In the genomic region with DNA sequence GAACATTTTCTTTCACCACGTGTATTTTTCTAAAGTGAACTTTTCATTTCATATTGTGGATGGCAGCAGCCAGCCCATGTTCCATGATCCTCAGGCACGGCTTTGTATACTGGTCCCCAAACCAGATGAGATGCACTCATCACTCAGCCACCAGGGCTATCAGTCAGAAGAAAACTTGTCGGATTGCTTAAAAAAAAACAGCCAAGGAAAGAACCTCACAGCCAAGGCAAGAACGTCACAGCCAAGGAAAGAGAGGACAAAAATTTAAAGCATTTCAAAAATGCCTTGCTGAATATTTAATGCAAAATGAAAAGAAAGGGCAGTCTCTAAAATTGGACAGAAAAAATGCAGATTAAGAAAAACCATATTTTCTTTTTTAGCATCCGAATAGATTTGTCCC, we compare ENCODE assay signal across 21 cellular contexts.
DNase-seq lines count a peak whose midpoint lies in the region; ATAC-seq and TF ChIP-seq lines count a peak whose summit lies in the region.
"Had no signal": no experiment of that assay in that cellular context is flagged by ENCODE, and none has a peak within 500 bp of the region (broad histone marks: within the 10 kb centered on the region; RNA-seq: fewer than 3 reads in every experiment).

No MANE protein-coding gene starts in this region.

- H3K27me3 ChIP-seq in neural progenitor cell, result no peaks in the 10 kb centered on the region
- H3K27me3 ChIP-seq in CD4-positive, alpha-beta T cell (ENCODE audit: control insufficient read depth, insufficient read depth, low read length), result no peaks in the 10 kb centered on the region
- H3K27me3 ChIP-seq: gastrocnemius medialis, pancreas, stomach had no signal

- no peaks in the 10 kb centered on the region for H3F3A ChIP-seq in neural progenitor cell (ENCODE audit: low read depth)

- no peak for ATAC-seq in GM19351 (IDR thresholded peaks at IDR 0.05; ENCODE audit: unreplicated experiment)
- no peak for ATAC-seq in CD4-positive, alpha-beta T cell (ENCODE audit: poor library complexity)
- ATAC-seq: gastrocnemius medialis, K562, pancreas, sciatic nerve had no signal

- H3K79me2 ChIP-seq in neural progenitor cell (ENCODE audit: low read depth), result no peaks in the 10 kb centered on the region

- no peaks in the 10 kb centered on the region for H3K9me3 ChIP-seq in neural progenitor cell (ENCODE audit: low read depth)
- H3K9me3 ChIP-seq in CD4-positive, alpha-beta T cell (ENCODE audit: control insufficient read depth, low read length), result no peaks in the 10 kb centered on the region
- H3K9me3 ChIP-seq: gastrocnemius medialis, pancreas, stomach had no signal

- no peaks in the 10 kb centered on the region for H4K20me1 ChIP-seq in neural progenitor cell (ENCODE audit: low read depth)

- intact Hi-C loops in CD4-positive, alpha-beta T cell (cut with DNase I, micrococcal nuclease), result no loop called here

- H3K27me3 Mint-ChIP-seq in mesothelial cell of epicardium (ENCODE audit: low read depth), result no peaks in the 10 kb centered on the region
- no peaks in the 10 kb centered on the region for H3K27me3 Mint-ChIP-seq in neural progenitor cell (ENCODE audit: insufficient read depth, low read depth)
- no peaks in the 10 kb centered on the region for H3K27me3 Mint-ChIP-seq in CD4-positive, alpha-beta T cell
- H3K27me3 Mint-ChIP-seq: activated naive CD8-positive, alpha-beta T cell treated with anti-CD3 and anti-CD28 coated beads, Interleukin-2, amount 10 ng/mL, durations not matched to agents 7 days and 5 days had no signal

- H3K36me3 Mint-ChIP-seq in mesothelial cell of epicardium (no peaks in the 10 kb centered on the region), neural progenitor cell (no peaks in the 10 kb centered on the region)
- no peaks in the 10 kb centered on the region for H3K36me3 Mint-ChIP-seq in CD4-positive, alpha-beta T cell (ENCODE audit: low read depth)
- H3K36me3 Mint-ChIP-seq: activated naive CD8-positive, alpha-beta T cell treated with anti-CD3 and anti-CD28 coated beads, Interleukin-2, amount 10 ng/mL, durations not matched to agents 7 days and 5 days had no signal

- POLR2A ChIA-PET in CD4-positive, alpha-beta T cell (lab: Charles Lee), result no interaction called here

- H3K27ac Mint-ChIP-seq in mesothelial cell of epicardium, result peak overlapping the region; percentile 32
- H3K27ac Mint-ChIP-seq in neural progenitor cell, result no peak overlapping the region
- H3K27ac Mint-ChIP-seq in CD4-positive, alpha-beta T cell, result no peak overlapping the region
- H3K27ac Mint-ChIP-seq: activated naive CD8-positive, alpha-beta T cell treated with anti-CD3 and anti-CD28 coated beads, Interleukin-2, amount 10 ng/mL, durations not matched to agents 7 days and 5 days; endodermal cell had no signal

- H3K9me3 Mint-ChIP-seq in mesothelial cell of epicardium (no peaks in the 10 kb centered on the region), neural progenitor cell (no peaks in the 10 kb centered on the region)
- peaks cover 2% of the 10 kb centered on the region for H3K9me3 Mint-ChIP-seq in CD4-positive, alpha-beta T cell
- H3K9me3 Mint-ChIP-seq: activated naive CD8-positive, alpha-beta T cell treated with anti-CD3 and anti-CD28 coated beads, Interleukin-2, amount 10 ng/mL, durations not matched to agents 7 days and 5 days; endodermal cell had no signal

- H3K4me1 ChIP-seq in neural progenitor cell, result peaks cover 9% of the 10 kb centered on the region
- H3K4me1 ChIP-seq: gastrocnemius medialis, pancreas, stomach had no signal

- CTCF ChIA-PET in CD4-positive, alpha-beta T cell (lab: Charles Lee), result interaction anchor here (0.6 kb wide), 1 partner anchor 187 kb away, joined by 3 read pairs; no protein-coding TSS in a partner anchor

- H3K4me3 Mint-ChIP-seq in mesothelial cell of epicardium, result no peak overlapping the region
- H3K4me3 Mint-ChIP-seq in neural progenitor cell, result no peak overlapping the region
- H3K4me3 Mint-ChIP-seq in CD4-positive, alpha-beta T cell, result no peak overlapping the region
- H3K4me3 Mint-ChIP-seq: activated naive CD8-positive, alpha-beta T cell treated with anti-CD3 and anti-CD28 coated beads, Interleukin-2, amount 10 ng/mL, durations not matched to agents 7 days and 5 days; endodermal cell had no signal

- H3K9ac ChIP-seq in neural progenitor cell, result no peak overlapping the region

- peak; percentile 79 for DNase-seq in AG10803 (ENCODE audit: low read depth)
- DNase-seq in NCI-H446 treated with DMSO at 0.1 percent for 48 hours (lab: John Stamatoyannopoulos, UW), result peak; percentile 6
- DNase-seq in coronary artery (ENCODE audit: low spot score), result no peak
- DNase-seq in mesothelial cell of epicardium (ENCODE audit: low spot score in 2 of 2, unreplicated experiment in 2 of 2), result no peak
- DNase-seq in neural progenitor cell (ENCODE audit: low spot score), result no peak
- no peak for DNase-seq in NCI-H1048 (lab: John Stamatoyannopoulos, UW)
- no peak for DNase-seq in CD4-positive, alpha-beta T cell
- DNase-seq: activated CD4-positive, CD25-positive, alpha-beta regulatory T cell treated with anti-CD3 and anti-CD28 coated beads, Interleukin-2, amount 50 U/mL, for 72 hours; activated naive CD8-positive, alpha-beta T cell treated with anti-CD3 and anti-CD28 coated beads, Interleukin-2, amount 10 ng/mL, durations not matched to agents 7 days and 5 days; endodermal cell; gastrocnemius medialis; GOT3; MV-4-11; NCI-H2081; pancreas; PC-3; stomach; T1000 had no signal

- no peak overlapping the region for H2AFZ ChIP-seq in neural progenitor cell (replicated peaks)

- H3K4me2 ChIP-seq in neural progenitor cell, result no peak overlapping the region

- H3K27ac ChIP-seq in coronary artery (peak overlapping the region in 1 of 2 donors; percentile 46), neural progenitor cell (no peak overlapping the region)
- no peak overlapping the region for H3K27ac ChIP-seq in CD4-positive, alpha-beta T cell (ENCODE audit: low read depth, low read length)
- H3K27ac ChIP-seq: gastrocnemius medialis, pancreas, stomach had no signal

- TF ChIP-seq CTCF in AG10803 (conservative IDR thresholded peaks at IDR 0.05; ENCODE audit: low read length) (peak; percentile 29), coronary artery (IDR thresholded peaks at IDR 0.05) (no peak), mesothelial cell of epicardium (IDR thresholded peaks at IDR 0.05; ENCODE audit: unreplicated experiment) (no peak), neural progenitor cell (IDR thresholded peaks at IDR 0.05) (no peak)
- no peak for TF ChIP-seq CTCF in CD4-positive, alpha-beta T cell (IDR thresholded peaks at IDR 0.05)

- no peak overlapping the region for H3K4me3 ChIP-seq in AG10803 (ENCODE audit: low read length)
- H3K4me3 ChIP-seq in coronary artery, result peak overlapping the region; percentile 29
- no peak overlapping the region for H3K4me3 ChIP-seq in neural progenitor cell
- H3K4me3 ChIP-seq: gastrocnemius medialis, K562, pancreas, stomach had no signal

- H3K4me1 Mint-ChIP-seq in mesothelial cell of epicardium, result peaks cover 61% of the 10 kb centered on the region
- H3K4me1 Mint-ChIP-seq in neural progenitor cell, result peaks cover 30% of the 10 kb centered on the region
- no peaks in the 10 kb centered on the region for H3K4me1 Mint-ChIP-seq in CD4-positive, alpha-beta T cell (ENCODE audit: low read depth)
- H3K4me1 Mint-ChIP-seq: activated naive CD8-positive, alpha-beta T cell treated with anti-CD3 and anti-CD28 coated beads, Interleukin-2, amount 10 ng/mL, durations not matched to agents 7 days and 5 days had no signal

- no peaks in the 10 kb centered on the region for H3K36me3 ChIP-seq in neural progenitor cell
- H3K36me3 ChIP-seq: gastrocnemius medialis, pancreas, stomach had no signal

Comparison
In these comparisons a context has a peak if more than half of its experiments do, and no peak if none do; other contexts are left out.
1. DNase-seq: peak in AG10803 (single experiment) and NCI-H446 treated with DMSO at 0.1 percent for 48 hours (single experiment); none in coronary artery (single experiment), mesothelial cell of epicardium (0 of 2), neural progenitor cell (single experiment), NCI-H1048 (single experiment) and CD4-positive, alpha-beta T cell (0 of 10).